Comparison of ENCODE assay signal across 1 cellular context in the genomic region with DNA sequence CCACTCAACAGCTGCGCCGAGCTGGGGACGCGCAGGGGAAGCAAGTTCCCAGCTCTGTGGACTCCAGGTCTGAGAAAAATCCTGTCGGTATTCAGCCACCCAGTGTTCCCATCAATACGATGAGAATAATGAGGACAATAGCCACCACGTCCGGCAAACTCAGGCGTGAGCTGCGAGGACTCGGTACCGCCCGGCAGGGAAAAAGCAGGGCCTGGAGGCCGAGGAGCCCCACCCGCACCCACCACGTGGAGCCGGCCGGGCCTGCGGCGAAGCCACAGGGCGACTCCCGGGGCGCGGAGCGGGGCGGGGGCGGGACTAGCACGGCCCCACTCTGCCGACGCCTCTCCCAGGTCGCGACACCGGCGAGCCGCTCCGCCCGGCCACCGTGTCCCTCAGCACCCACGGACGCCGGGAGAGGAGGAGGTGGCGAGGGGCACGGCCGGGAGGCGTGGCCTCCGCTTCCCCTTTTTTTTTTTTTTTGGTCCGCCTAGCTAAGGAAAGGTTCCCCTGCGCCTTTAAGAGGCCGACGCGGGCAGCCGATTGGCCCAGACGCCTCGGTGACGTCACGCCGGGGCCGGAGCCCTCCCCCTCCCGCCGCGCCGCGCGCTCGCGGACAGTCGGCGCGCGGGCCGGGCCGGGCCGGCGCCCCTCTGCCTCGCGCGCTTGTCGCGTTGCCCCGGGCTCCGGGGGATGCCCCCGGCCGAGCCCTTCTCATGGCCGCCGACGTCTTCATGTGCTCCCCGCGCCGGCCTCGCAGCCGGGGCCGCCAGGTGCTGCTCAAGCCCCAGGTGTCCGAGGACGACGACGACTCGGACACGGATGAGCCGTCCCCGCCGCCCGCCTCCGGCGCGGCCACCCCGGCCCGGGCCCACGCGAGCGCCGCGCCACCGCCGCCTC.
TF ChIP-seq lines count a peak whose summit lies in the region.

Gene MLXIP (plus strand): TSS at position 616 of the 897 bp plus-strand sequence. CDS start 98 bp downstream, at position 714.

TF ChIP-seq in GM12878, 131 proteins besides CTCF, POLR2A, EP300 and RAD21 (continued from another document and continues in another):
- TF ChIP-seq, protein P1, sequence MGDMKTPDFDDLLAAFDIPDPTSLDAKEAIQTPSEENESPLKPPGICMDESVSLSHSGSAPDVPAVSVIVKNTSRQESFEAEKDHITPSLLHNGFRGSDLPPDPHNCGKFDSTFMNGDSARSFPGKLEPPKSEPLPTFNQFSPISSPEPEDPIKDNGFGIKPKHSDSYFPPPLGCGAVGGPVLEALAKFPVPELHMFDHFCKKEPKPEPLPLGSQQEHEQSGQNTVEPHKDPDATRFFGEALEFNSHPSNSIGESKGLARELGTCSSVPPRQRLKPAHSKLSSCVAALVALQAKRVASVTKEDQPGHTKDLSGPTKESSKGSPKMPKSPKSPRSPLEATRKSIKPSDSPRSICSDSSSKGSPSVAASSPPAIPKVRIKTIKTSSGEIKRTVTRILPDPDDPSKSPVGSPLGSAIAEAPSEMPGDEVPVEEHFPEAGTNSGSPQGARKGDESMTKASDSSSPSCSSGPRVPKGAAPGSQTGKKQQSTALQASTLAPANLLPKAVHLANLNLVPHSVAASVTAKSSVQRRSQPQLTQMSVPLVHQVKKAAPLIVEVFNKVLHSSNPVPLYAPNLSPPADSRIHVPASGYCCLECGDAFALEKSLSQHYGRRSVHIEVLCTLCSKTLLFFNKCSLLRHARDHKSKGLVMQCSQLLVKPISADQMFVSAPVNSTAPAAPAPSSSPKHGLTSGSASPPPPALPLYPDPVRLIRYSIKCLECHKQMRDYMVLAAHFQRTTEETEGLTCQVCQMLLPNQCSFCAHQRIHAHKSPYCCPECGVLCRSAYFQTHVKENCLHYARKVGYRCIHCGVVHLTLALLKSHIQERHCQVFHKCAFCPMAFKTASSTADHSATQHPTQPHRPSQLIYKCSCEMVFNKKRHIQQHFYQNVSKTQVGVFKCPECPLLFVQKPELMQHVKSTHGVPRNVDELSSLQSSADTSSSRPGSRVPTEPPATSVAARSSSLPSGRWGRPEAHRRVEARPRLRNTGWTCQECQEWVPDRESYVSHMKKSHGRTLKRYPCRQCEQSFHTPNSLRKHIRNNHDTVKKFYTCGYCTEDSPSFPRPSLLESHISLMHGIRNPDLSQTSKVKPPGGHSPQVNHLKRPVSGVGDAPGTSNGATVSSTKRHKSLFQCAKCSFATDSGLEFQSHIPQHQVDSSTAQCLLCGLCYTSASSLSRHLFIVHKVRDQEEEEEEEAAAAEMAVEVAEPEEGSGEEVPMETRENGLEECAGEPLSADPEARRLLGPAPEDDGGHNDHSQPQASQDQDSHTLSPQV (IDR thresholded peaks at IDR 0.05) = no peak
- TF ChIP-seq, protein P2, sequence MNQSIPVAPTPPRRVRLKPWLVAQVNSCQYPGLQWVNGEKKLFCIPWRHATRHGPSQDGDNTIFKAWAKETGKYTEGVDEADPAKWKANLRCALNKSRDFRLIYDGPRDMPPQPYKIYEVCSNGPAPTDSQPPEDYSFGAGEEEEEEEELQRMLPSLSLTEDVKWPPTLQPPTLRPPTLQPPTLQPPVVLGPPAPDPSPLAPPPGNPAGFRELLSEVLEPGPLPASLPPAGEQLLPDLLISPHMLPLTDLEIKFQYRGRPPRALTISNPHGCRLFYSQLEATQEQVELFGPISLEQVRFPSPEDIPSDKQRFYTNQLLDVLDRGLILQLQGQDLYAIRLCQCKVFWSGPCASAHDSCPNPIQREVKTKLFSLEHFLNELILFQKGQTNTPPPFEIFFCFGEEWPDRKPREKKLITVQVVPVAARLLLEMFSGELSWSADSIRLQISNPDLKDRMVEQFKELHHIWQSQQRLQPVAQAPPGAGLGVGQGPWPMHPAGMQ (IDR thresholded peaks at IDR 0.05; ENCODE audit: borderline replicate concordance) = no peak
- TF ChIP-seq HDGF (IDR thresholded peaks at IDR 0.05) (no peak), ZSCAN29 (IDR thresholded peaks at IDR 0.05) (no peak), NR2C1 (IDR thresholded peaks at IDR 0.05) (no peak), BCLAF1 (IDR thresholded peaks at IDR 0.05) (no peak), CREM (IDR thresholded peaks at IDR 0.05; ENCODE audit: low read depth) (peak; percentile 74), MYB (IDR thresholded peaks at IDR 0.05; ENCODE audit: borderline replicate concordance, low read depth, low read length) (no peak), TCF12 (IDR thresholded peaks at IDR 0.05; ENCODE audit: low read depth, low read length) (no peak), FOXK2 (IDR thresholded peaks at IDR 0.05) (no peak), BMI1 (IDR thresholded peaks at IDR 0.05; ENCODE audit: borderline replicate concordance) (no peak), MXI1 (IDR thresholded peaks at IDR 0.05; ENCODE audit: low read depth, low read length) (peak; percentile 60; the same call in 1 of the 2 replicates), JUND (IDR thresholded peaks at IDR 0.05; ENCODE audit: low read depth, low read length) (no peak), TBL1XR1 (IDR thresholded peaks at IDR 0.05; ENCODE audit: low read depth, low read length) (no peak), ZNF687 (IDR thresholded peaks at IDR 0.05) (peak; percentile 61), DPF2 (IDR thresholded peaks at IDR 0.05) (0 out of 2 replicates have a peak, but pooled peaks have one; percentile 50), POLR2AphosphoS5 (IDR thresholded peaks at IDR 0.05; ENCODE audit: low read length) (peak; percentile 36; the same call in 1 of the 2 replicates), ZBED1 (IDR thresholded peaks at IDR 0.05; ENCODE audit: borderline replicate concordance) (no peak), CREB1 (IDR thresholded peaks at IDR 0.05; ENCODE audit: low read depth) (peak; percentile 89), TAF1 (IDR thresholded peaks at IDR 0.05; ENCODE audit: borderline replicate concordance, low read depth, low read length) (peak; percentile 37; the same call in 1 of the 2 replicates), SIN3A (IDR thresholded peaks at IDR 0.05; ENCODE audit: low read depth, low read length) (no peak), ZNF24 (IDR thresholded peaks at IDR 0.05) (no peak), NBN (IDR thresholded peaks at IDR 0.05) (peak; percentile 87), IKZF1 (conservative IDR thresholded peaks at IDR 0.05) (peak; percentile 67), BCL11A (IDR thresholded peaks at IDR 0.05; ENCODE audit: low read depth, low read length) (no peak), TCF3 (IDR thresholded peaks at IDR 0.05; ENCODE audit: borderline replicate concordance, insufficient read depth, low read depth, low read length) (no peak), IRF4 (IDR thresholded peaks at IDR 0.05; ENCODE audit: low read depth, low read length) (no peak), BACH1 (IDR thresholded peaks at IDR 0.05; ENCODE audit: borderline replicate concordance) (peak; percentile 52; the same call in 1 of the 2 replicates), REST (IDR thresholded peaks at IDR 0.05; ENCODE audit: low read depth, low read length) (peak; percentile 16; the same call in 1 of the 2 replicates), EED (IDR thresholded peaks at IDR 0.05; ENCODE audit: low read depth) (no peak), SP1 (IDR thresholded peaks at IDR 0.05; ENCODE audit: low read depth, low read length) (peak; percentile 52), POU2F2 (IDR thresholded peaks at IDR 0.05; ENCODE audit: borderline replicate concordance, low read depth, low read length) (no peak; the same call in 2 of the 3 replicates), HCFC1 (IDR thresholded peaks at IDR 0.05; ENCODE audit: low read length) (peak; percentile 20; the same call in 1 of the 2 replicates), ZBTB33 (IDR thresholded peaks at IDR 0.05) (no peak), STAT1 (conservative IDR thresholded peaks at IDR 0.05) (no peak)
- TF ChIP-seq, protein P3, sequence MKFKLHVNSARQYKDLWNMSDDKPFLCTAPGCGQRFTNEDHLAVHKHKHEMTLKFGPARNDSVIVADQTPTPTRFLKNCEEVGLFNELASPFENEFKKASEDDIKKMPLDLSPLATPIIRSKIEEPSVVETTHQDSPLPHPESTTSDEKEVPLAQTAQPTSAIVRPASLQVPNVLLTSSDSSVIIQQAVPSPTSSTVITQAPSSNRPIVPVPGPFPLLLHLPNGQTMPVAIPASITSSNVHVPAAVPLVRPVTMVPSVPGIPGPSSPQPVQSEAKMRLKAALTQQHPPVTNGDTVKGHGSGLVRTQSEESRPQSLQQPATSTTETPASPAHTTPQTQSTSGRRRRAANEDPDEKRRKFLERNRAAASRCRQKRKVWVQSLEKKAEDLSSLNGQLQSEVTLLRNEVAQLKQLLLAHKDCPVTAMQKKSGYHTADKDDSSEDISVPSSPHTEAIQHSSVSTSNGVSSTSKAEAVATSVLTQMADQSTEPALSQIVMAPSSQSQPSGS (IDR thresholded peaks at IDR 0.05; ENCODE audit: low read length) = no peak
